In the genomic region with DNA sequence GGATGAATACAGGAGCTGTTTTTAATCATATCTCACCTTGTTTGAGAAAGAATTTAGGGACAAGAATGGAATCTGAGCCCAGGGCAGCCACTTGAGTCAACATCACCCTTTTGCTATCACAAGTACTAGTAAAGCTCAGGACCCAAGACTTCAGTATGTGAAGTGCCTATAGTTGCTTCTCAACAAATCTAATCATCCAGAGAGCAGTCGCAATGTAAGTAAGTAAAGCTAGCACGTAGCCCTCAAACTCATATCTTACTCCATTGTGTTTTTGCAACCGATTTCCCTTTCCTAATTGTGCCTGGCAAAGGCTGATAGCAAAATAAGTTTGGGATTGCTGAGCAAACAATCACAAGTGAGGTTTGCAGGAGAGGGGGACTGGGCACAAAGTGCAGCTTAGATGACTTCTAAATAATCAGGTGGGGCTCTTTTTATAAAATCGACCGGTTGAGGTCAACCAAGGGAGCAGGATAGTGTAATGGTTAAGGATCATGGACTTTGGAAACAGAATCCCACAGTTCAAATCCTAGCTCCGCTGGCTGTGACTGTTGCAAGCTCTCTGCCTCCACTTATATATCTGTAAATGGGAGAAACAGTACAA, we compare ENCODE assay signal across 11 cellular contexts. TPM values are rescaled to one million over a fixed set of nuclear protein-coding genes. Genes with fewer than 3 reads are reported as not detected.
A peak's percentile ranks its signal among the peaks of the same experiment; 100 is the strongest.
DNase-seq lines count a peak whose midpoint lies in the region; ATAC-seq lines count a peak whose summit lies in the region.
"Had no signal": no experiment of that assay in that cellular context is flagged by ENCODE, and none has a peak within 500 bp of the region (broad histone marks: within the 10 kb centered on the region; RNA-seq: fewer than 3 reads in every experiment).

No MANE protein-coding gene starts in this region.

- H3K27ac Mint-ChIP-seq in activated T-helper 1 cell treated with anti-CD3 and anti-CD28 coated beads, Interleukin-12 subunit alpha, Interleukin-12 subunit beta, Interleukin-2, Interleukin-4 antibody, amounts not matched to agents 30 ng/mL and 10 ng/mL and 1 ng/mL, durations not matched to agents 14 hours and 24 hours and 36 hours: peak overlapping the region; percentile 85
- H3K27ac Mint-ChIP-seq in stimulated activated naive B cell treated with anti-CD40 and anti-IgM and Interleukin-4, amounts not matched to agents 10 μg/mL and 1 μg/mL and 100 μg/mL, for 72 hours: no peak overlapping the region

- ATAC-seq in stimulated activated naive B cell treated with anti-CD40 and anti-IgM and Interleukin-4, amounts not matched to agents 10 μg/mL and 1 μg/mL and 100 μg/mL, for 72 hours (replicated peaks): no peak

- peaks cover 27% of the 10 kb centered on the region for H3K4me1 Mint-ChIP-seq in activated T-helper 1 cell treated with anti-CD3 and anti-CD28 coated beads, Interleukin-12 subunit alpha, Interleukin-12 subunit beta, Interleukin-2, Interleukin-4 antibody, amounts not matched to agents 30 ng/mL and 10 ng/mL and 1 ng/mL, durations not matched to agents 14 hours and 24 hours and 36 hours (ENCODE audit: low read depth)
- peaks cover 9 to 15% of the 10 kb centered on the region in 2 donors for H3K4me1 Mint-ChIP-seq in stimulated activated naive B cell treated with anti-CD40 and anti-IgM and Interleukin-4, amounts not matched to agents 10 μg/mL and 1 μg/mL and 100 μg/mL, for 72 hours

- intact Hi-C loops in activated T-helper 1 cell treated with anti-CD3 and anti-CD28 coated beads, Interleukin-12 subunit alpha, Interleukin-12 subunit beta, Interleukin-2, Interleukin-4 antibody, amounts not matched to agents 30 ng/mL and 10 ng/mL and 1 ng/mL, durations not matched to agents 14 hours and 24 hours and 36 hours (cut with micrococcal nuclease): loop anchor here (5.0 kb wide), 2 partner anchors 199 to 299 kb away; a partner anchor contains a TSS

- no peaks in the 10 kb centered on the region for H3K9me3 Mint-ChIP-seq in activated T-helper 1 cell treated with anti-CD3 and anti-CD28 coated beads, Interleukin-12 subunit alpha, Interleukin-12 subunit beta, Interleukin-2, Interleukin-4 antibody, amounts not matched to agents 30 ng/mL and 10 ng/mL and 1 ng/mL, durations not matched to agents 14 hours and 24 hours and 36 hours
- H3K9me3 Mint-ChIP-seq in stimulated activated naive B cell treated with anti-CD40 and anti-IgM and Interleukin-4, amounts not matched to agents 10 μg/mL and 1 μg/mL and 100 μg/mL, for 72 hours: peaks cover 6 to 7% of the 10 kb centered on the region in 2 donors

- no peak overlapping the region for H3K4me3 Mint-ChIP-seq in activated T-helper 1 cell treated with anti-CD3 and anti-CD28 coated beads, Interleukin-12 subunit alpha, Interleukin-12 subunit beta, Interleukin-2, Interleukin-4 antibody, amounts not matched to agents 30 ng/mL and 10 ng/mL and 1 ng/mL, durations not matched to agents 14 hours and 24 hours and 36 hours
- peak overlapping the region; percentile 55 to 60 for H3K4me3 Mint-ChIP-seq in stimulated activated naive B cell treated with anti-CD40 and anti-IgM and Interleukin-4, amounts not matched to agents 10 μg/mL and 1 μg/mL and 100 μg/mL, for 72 hours

- H3K36me3 Mint-ChIP-seq in activated T-helper 1 cell treated with anti-CD3 and anti-CD28 coated beads, Interleukin-12 subunit alpha, Interleukin-12 subunit beta, Interleukin-2, Interleukin-4 antibody, amounts not matched to agents 30 ng/mL and 10 ng/mL and 1 ng/mL, durations not matched to agents 14 hours and 24 hours and 36 hours (ENCODE audit: low read depth): no peaks in the 10 kb centered on the region
- peaks cover 0 to 5% of the 10 kb centered on the region in 2 donors for H3K36me3 Mint-ChIP-seq in stimulated activated naive B cell treated with anti-CD40 and anti-IgM and Interleukin-4, amounts not matched to agents 10 μg/mL and 1 μg/mL and 100 μg/mL, for 72 hours

- peak; percentile 38 for DNase-seq in activated CD8-positive, alpha-beta memory T cell treated with anti-CD3 and anti-CD28 coated beads for 24 hours
- no peak for DNase-seq in activated CD8-positive, alpha-beta memory T cell treated with anti-CD3 and anti-CD28 coated beads, Interleukin-2, amount 50 U/mL, for 4 hours
- DNase-seq in activated T-helper 1 cell treated with anti-CD3 and anti-CD28 coated beads, Interleukin-12 subunit alpha, Interleukin-12 subunit beta, Interleukin-2, Interleukin-4 antibody, amounts not matched to agents 30 ng/mL and 10 ng/mL and 1 ng/mL, durations not matched to agents 14 hours and 24 hours and 36 hours (ENCODE audit: low spot score): no peak
- peak; percentile 36 for DNase-seq in islet precursor cell
- DNase-seq in stimulated activated naive B cell treated with anti-CD40 and anti-IgM and Interleukin-4, amounts not matched to agents 10 μg/mL and 1 μg/mL and 100 μg/mL, for 72 hours: no peak
- no peak for DNase-seq in effector CD8-positive, alpha-beta T cell (lab: John Stamatoyannopoulos, UW)
- DNase-seq in MV-4-11 (lab: John Stamatoyannopoulos, UW): no peak
- no peak for DNase-seq in cortex of kidney (lab: John Stamatoyannopoulos, UW)
- DNase-seq: MG63; stimulated activated CD4-positive, alpha-beta T cell treated with anti-CD3 and anti-CD28 coated beads, Interleukin-2, amount 100 ng/mL, for 24 hours had no signal

- peaks cover 20% of the 10 kb centered on the region for H3K27me3 Mint-ChIP-seq in activated T-helper 1 cell treated with anti-CD3 and anti-CD28 coated beads, Interleukin-12 subunit alpha, Interleukin-12 subunit beta, Interleukin-2, Interleukin-4 antibody, amounts not matched to agents 30 ng/mL and 10 ng/mL and 1 ng/mL, durations not matched to agents 14 hours and 24 hours and 36 hours (ENCODE audit: insufficient read depth)
- H3K27me3 Mint-ChIP-seq in stimulated activated naive B cell treated with anti-CD40 and anti-IgM and Interleukin-4, amounts not matched to agents 10 μg/mL and 1 μg/mL and 100 μg/mL, for 72 hours: no peaks in the 10 kb centered on the region

RNA-seq across cellular contexts. Expression of a gene that starts 13.0 kb away (rescaled TPM):
- 29.6 and 35.5 TPM in 2 replicates for total RNA-seq in activated T-helper 1 cell treated with anti-CD3 and anti-CD28 coated beads, Interleukin-12 subunit alpha, Interleukin-12 subunit beta, Interleukin-2, Interleukin-4 antibody, amounts not matched to agents 30 ng/mL and 10 ng/mL and 1 ng/mL, durations not matched to agents 14 hours and 24 hours and 36 hours

RNA-seq across cellular contexts. Expression of a gene that starts 17.7 kb away (rescaled TPM):
- not detected in 2 replicates for total RNA-seq in activated T-helper 1 cell treated with anti-CD3 and anti-CD28 coated beads, Interleukin-12 subunit alpha, Interleukin-12 subunit beta, Interleukin-2, Interleukin-4 antibody, amounts not matched to agents 30 ng/mL and 10 ng/mL and 1 ng/mL, durations not matched to agents 14 hours and 24 hours and 36 hours
- total RNA-seq: T-helper 1 cell treated with Interleukin-12 subunit alpha and Interleukin-12 subunit beta and Interleukin-4 antibody, amounts not matched to agents 30 ng/mL and 1 ng/mL, for 36 hours had no signal

Comparison
In these comparisons a context has a peak if more than half of its experiments do, and no peak if none do; other contexts are left out.
1. DNase-seq: peak in activated CD8-positive, alpha-beta memory T cell treated with anti-CD3 and anti-CD28 coated beads for 24 hours (single experiment) and islet precursor cell (single experiment); none in activated CD8-positive, alpha-beta memory T cell treated with anti-CD3 and anti-CD28 coated beads, Interleukin-2, amount 50 U/mL, for 4 hours (single experiment), activated T-helper 1 cell treated with anti-CD3 and anti-CD28 coated beads, Interleukin-12 subunit alpha, Interleukin-12 subunit beta, Interleukin-2, Interleukin-4 antibody, amounts not matched to agents 30 ng/mL and 10 ng/mL and 1 ng/mL, durations not matched to agents 14 hours and 24 hours and 36 hours (single experiment), stimulated activated naive B cell treated with anti-CD40 and anti-IgM and Interleukin-4, amounts not matched to agents 10 μg/mL and 1 μg/mL and 100 μg/mL, for 72 hours (single experiment), effector CD8-positive, alpha-beta T cell (single experiment), MV-4-11 (single experiment) and cortex of kidney (single experiment).